8 cellular contexts compared by ENCODE assay signal in the genomic region with DNA sequence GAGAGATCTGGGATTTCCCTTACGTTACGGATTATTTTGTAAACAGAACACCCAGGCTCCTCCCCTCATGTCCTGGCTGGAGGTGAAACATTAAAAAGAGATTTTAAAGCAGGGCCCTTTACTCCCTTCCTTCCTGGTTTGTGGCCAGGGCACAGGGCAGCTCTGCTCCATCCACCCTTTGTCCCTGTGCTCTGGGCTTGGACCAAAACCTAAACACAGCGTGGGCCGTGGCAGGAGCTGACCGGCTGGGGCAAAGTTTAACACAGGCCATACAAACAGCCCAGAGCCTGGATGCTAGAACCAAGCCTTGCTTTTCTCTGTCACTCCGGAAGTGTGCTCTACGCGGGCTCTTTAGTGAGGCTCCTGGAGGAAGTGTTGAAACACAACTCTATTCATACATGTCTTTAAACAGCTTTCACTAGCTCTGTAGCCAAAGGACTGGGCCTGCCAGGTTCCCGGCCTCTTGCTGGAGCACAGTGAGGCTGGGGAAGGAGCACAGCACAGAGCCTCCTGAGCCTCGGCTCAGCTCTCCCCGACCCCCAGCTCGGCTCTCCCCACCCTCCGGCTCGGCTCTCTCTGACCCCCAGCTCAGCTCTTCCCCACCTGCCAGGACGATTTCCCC.
DNase-seq lines count a peak whose midpoint lies in the region; ATAC-seq and TF ChIP-seq lines count a peak whose summit lies in the region.

No MANE protein-coding gene starts in this region.

- H3K36me3 ChIP-seq in Loucy (ENCODE audit: insufficient read depth, low read length), result peaks cover 21% of the 10 kb centered on the region; the same call in 1 of the 2 replicates

- no peaks in the 10 kb centered on the region for H3K9me3 ChIP-seq in Loucy (ENCODE audit: insufficient read depth, low read depth, low read length)

- no peaks in the 10 kb centered on the region for H3K9me3 Mint-ChIP-seq in immature natural killer cell

- no peak overlapping the region for H3K4me3 ChIP-seq in Loucy (ENCODE audit: low read length, poor library complexity, severe bottlenecking)

- peaks cover 48 to 50% of the 10 kb centered on the region in 2 donors for H3K4me1 Mint-ChIP-seq in immature natural killer cell

- peaks cover 0 to 1% (median 0%) of the 10 kb centered on the region in 3 donors for H3K27me3 Mint-ChIP-seq in immature natural killer cell (ENCODE audit: low read depth in 3 of 3)

- peaks cover 3% of the 10 kb centered on the region for H3K4me1 ChIP-seq in Loucy (ENCODE audit: insufficient read depth, low read length, poor library complexity, severe bottlenecking)

- no peaks in the 10 kb centered on the region for H4K20me1 ChIP-seq in Loucy (ENCODE audit: insufficient read depth, low read length, poor library complexity, severe bottlenecking)

- peak overlapping the region; percentile 62; the same call in 1 of the 2 replicates for H2AFZ ChIP-seq in Loucy (ENCODE audit: low read length)

- peak overlapping the region; percentile 11 for H3K9ac ChIP-seq in Loucy (ENCODE audit: low read depth, low read length, poor library complexity, severe bottlenecking)

- H3K27ac Mint-ChIP-seq in immature natural killer cell, result peak overlapping the region; percentile 96 to 98 (median 97)

- peak; percentile 77 for ATAC-seq in stimulated activated naive CD8-positive, alpha-beta T cell treated with anti-CD3 and anti-CD28 coated beads, Interleukin-15, Interleukin-2, amounts not matched to agents 100 U/mL and 50 U/mL, for 24 hours
- ATAC-seq in GM19455 (IDR thresholded peaks at IDR 0.05; ENCODE audit: unreplicated experiment), result no peak

- H3F3A ChIP-seq in Loucy (ENCODE audit: low read depth), result no peaks in the 10 kb centered on the region

- no peaks in the 10 kb centered on the region for H3K36me3 Mint-ChIP-seq in immature natural killer cell

- no peak for TF ChIP-seq CTCF in Loucy (conservative IDR thresholded peaks at IDR 0.05; ENCODE audit: low read length)

- H3K79me2 ChIP-seq in Loucy (ENCODE audit: insufficient read depth, low read length), result no peaks in the 10 kb centered on the region

- peak; percentile 46 for DNase-seq in activated naive CD4-positive, alpha-beta T cell treated with anti-CD3 and anti-CD28 coated beads, Interleukin-2, amount 50 U/mL, for 16 hours
- DNase-seq in immature natural killer cell (peak; percentile 39 to 43 (median 40)), NCI-H2171 treated with DMSO at 0.1 percent for 48 hours (lab: John Stamatoyannopoulos, UW) (no peak), NCI-H2171 (lab: John Stamatoyannopoulos, UW) (no peak), amniotic stem cell (lab: John Stamatoyannopoulos, UW) (no peak)
- peak; percentile 43 for DNase-seq in stimulated activated naive CD8-positive, alpha-beta T cell treated with anti-CD3 and anti-CD28 coated beads, Interleukin-15, Interleukin-2, amounts not matched to agents 100 U/mL and 50 U/mL, for 24 hours

- H3K27me3 ChIP-seq in Loucy (ENCODE audit: insufficient read depth, low read length, poor library complexity, severe bottlenecking), result no peaks in the 10 kb centered on the region

- H3K4me3 Mint-ChIP-seq in immature natural killer cell, result peak overlapping the region; percentile 60 to 87 (median 68)

- no peaks in the 10 kb centered on the region for H3K9me2 ChIP-seq in Loucy (replicated peaks; ENCODE audit: low read depth, low read length)

- peak overlapping the region; percentile 41 for H3K4me2 ChIP-seq in Loucy (ENCODE audit: low read depth, low read length, poor library complexity, severe bottlenecking)

Comparison
In these comparisons a context has a peak if more than half of its experiments do, and no peak if none do; other contexts are left out.
1. DNase-seq: peak in activated naive CD4-positive, alpha-beta T cell treated with anti-CD3 and anti-CD28 coated beads, Interleukin-2, amount 50 U/mL, for 16 hours (single experiment), immature natural killer cell (3 of 3) and stimulated activated naive CD8-positive, alpha-beta T cell treated with anti-CD3 and anti-CD28 coated beads, Interleukin-15, Interleukin-2, amounts not matched to agents 100 U/mL and 50 U/mL, for 24 hours (single experiment); none in NCI-H2171 treated with DMSO at 0.1 percent for 48 hours (single experiment), NCI-H2171 (single experiment) and amniotic stem cell (single experiment).